In the genomic region with DNA sequence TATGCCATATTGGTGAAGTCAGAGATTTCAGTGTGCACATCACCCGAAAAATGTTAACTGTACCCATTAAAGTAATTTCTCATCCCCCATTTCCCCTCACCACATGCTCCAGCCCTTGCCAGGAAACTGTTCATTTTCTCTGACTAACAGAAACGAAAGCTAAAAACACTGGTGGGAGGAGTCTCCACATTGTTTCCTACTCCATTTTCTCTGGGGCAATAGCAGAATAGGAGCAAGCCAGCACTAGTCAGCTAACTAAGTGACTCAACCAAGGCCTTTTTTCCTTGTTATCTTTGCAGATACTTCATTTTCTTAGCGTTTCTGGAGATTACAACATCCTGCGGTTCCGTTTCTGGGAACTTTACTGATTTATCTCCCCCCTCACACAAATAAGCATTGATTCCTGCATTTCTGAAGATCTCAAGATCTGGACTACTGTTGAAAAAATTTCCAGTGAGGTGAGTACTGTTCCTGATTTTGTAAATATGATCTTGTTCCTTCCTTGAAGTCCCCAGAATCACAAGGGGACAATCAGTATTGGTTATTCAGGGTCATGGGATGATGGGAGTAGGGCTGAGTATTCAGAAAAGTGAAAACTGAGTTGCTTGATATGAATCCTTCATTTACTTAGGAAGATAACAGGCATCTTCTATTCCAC, we compare ENCODE assay signal across 9 cellular contexts. TPM values are rescaled to one million over a fixed set of nuclear protein-coding genes. Genes with fewer than 3 reads are reported as not detected.
A peak's percentile ranks its signal among the peaks of the same experiment; 100 is the strongest.
DNase-seq lines count a peak whose midpoint lies in the region; ATAC-seq, FAIRE-seq and TF ChIP-seq lines count a peak whose summit lies in the region.
"Had no signal": no experiment of that assay in that cellular context is flagged by ENCODE, and none has a peak within 500 bp of the region (broad histone marks: within the 10 kb centered on the region; RNA-seq: fewer than 3 reads in every experiment).

A gene (plus strand): TSS at position 204 of the 658 bp plus-strand sequence. CDS start 4,774 bp downstream, outside the sequence.

- no peaks in the 10 kb centered on the region for H3K27me3 Mint-ChIP-seq in activated naive CD4-positive, alpha-beta T cell treated with anti-CD3 and anti-CD28 coated beads, Interleukin-2, amount 10 ng/mL, durations not matched to agents 7 days and 5 days

- H3K4me3 Mint-ChIP-seq in activated naive CD4-positive, alpha-beta T cell treated with anti-CD3 and anti-CD28 coated beads, Interleukin-2, amount 10 ng/mL, durations not matched to agents 7 days and 5 days, result peak within 1 kb of the TSS; percentile 94

- BruUV-seq in PC-3 (replicated peaks; lab: Mats Ljungman, UMichigan), result TSS peak; percentile 82

- peak within 1 kb of the TSS; percentile 24 for H3K4me3 ChIP-seq in PC-3 (ENCODE audit: low read length)

- peaks cover 11% of the 10 kb centered on the region for H3K27me3 ChIP-seq in PC-3 (ENCODE audit: low read length)

- H3K9me3 Mint-ChIP-seq in activated naive CD4-positive, alpha-beta T cell treated with anti-CD3 and anti-CD28 coated beads, Interleukin-2, amount 10 ng/mL, durations not matched to agents 7 days and 5 days, result no peaks in the 10 kb centered on the region

- H3K27ac Mint-ChIP-seq in activated naive CD4-positive, alpha-beta T cell treated with anti-CD3 and anti-CD28 coated beads, Interleukin-2, amount 10 ng/mL, durations not matched to agents 7 days and 5 days, result peak within 1 kb of the TSS; percentile 99

- no peaks in the 10 kb centered on the region for H3K79me2 ChIP-seq in PC-3 (ENCODE audit: low read length)

- no peaks in the 10 kb centered on the region for H3K9me2 ChIP-seq in PC-3 (replicated peaks; ENCODE audit: low read length)

- POLR2A ChIA-PET in PC-3 (lab: Charles Lee; ENCODE audit: unreplicated experiment), result interaction anchor here (0.7 kb wide), 1 partner anchor 1281 kb away, joined by 4 read pairs; no protein-coding TSS in a partner anchor

- peak within 1 kb of the TSS; percentile 54 for H2AFZ ChIP-seq in PC-3 (ENCODE audit: low read length)

- H4K20me1 ChIP-seq in PC-3 (ENCODE audit: low read length), result no peaks in the 10 kb centered on the region

- TF ChIP-seq CTCF in PC-3 (conservative IDR thresholded peaks at IDR 0.05; ENCODE audit: low read depth, low read length), result no peak

- H3K4me1 Mint-ChIP-seq in activated naive CD4-positive, alpha-beta T cell treated with anti-CD3 and anti-CD28 coated beads, Interleukin-2, amount 10 ng/mL, durations not matched to agents 7 days and 5 days, result peaks cover 54% of the 10 kb centered on the region

- intact Hi-C loops in PC-3 (cut with micrococcal nuclease), result loop anchor here (1.0 to 5.0 kb wide), 2 partner anchors 10 to 47 kb away; no protein-coding TSS in a partner anchor

- H3K4me1 ChIP-seq in PC-3 (ENCODE audit: insufficient read depth, low read length), result 0 out of 2 replicates have a peak, but pooled peaks cover 3% of the 10 kb centered on the region

- H3K9ac ChIP-seq in PC-3 (ENCODE audit: low read length), result peak within 1 kb of the TSS; percentile 6

- H3K36me3 ChIP-seq in PC-3 (ENCODE audit: low read depth, low read length), result no peaks in the 10 kb centered on the region

- CTCF ChIA-PET in PC-3 (lab: Charles Lee), result no interaction called here
- CTCF ChIA-PET in activated naive CD4-positive, alpha-beta T cell treated with anti-CD3 and anti-CD28 coated beads, Interleukin-2, amount 10 ng/mL, durations not matched to agents 7 days and 5 days (lab: Charles Lee), result interaction anchor here (1.6 kb wide), 1 partner anchor 10 kb away, joined by 5 read pairs; no protein-coding TSS in a partner anchor

- H3K27ac ChIP-seq in PC-3 (ENCODE audit: low read length), result 0 out of 2 replicates have a peak within 1 kb of the TSS, but pooled peaks have one; percentile 4

- no peaks in the 10 kb centered on the region for H3F3A ChIP-seq in PC-3 (ENCODE audit: low read length, unreplicated experiment)

- no peak for FAIRE-seq in frontal cortex (lab: Jason Lieb, UNC)

- DNase-seq in stimulated activated CD4-positive, alpha-beta T cell treated with anti-CD3 and anti-CD28 coated beads, Interleukin-15, amount 100 ng/mL, for 1 hour (ENCODE audit: low read depth in 1 of 2, low spot score in 1 of 2), result peak; percentile 13 to 14
- DNase-seq in stimulated activated CD4-positive, alpha-beta T cell treated with anti-CD3 and anti-CD28 coated beads, Interleukin-12 subunit alpha, Interleukin-12 subunit beta, amount 100 ng/mL, for 4 hours, result no peak
- DNase-seq in PC-3, result peak; percentile 48
- peak; percentile 71 for DNase-seq in activated naive CD4-positive, alpha-beta T cell treated with anti-CD3 and anti-CD28 coated beads, Interleukin-2, amount 10 ng/mL, durations not matched to agents 7 days and 5 days
- DNase-seq in frontal cortex (ENCODE audit: low spot score in 2 of 2), result peak in 1 of 2 donors; percentile 32
- DNase-seq in pons (ENCODE audit: low spot score), result peak; percentile 88
- DNase-seq in SK-N-DZ (ENCODE audit: low spot score), result no peak

- H3K4me2 ChIP-seq in PC-3 (ENCODE audit: low read length), result peak within 1 kb of the TSS; percentile 38

- no peaks in the 10 kb centered on the region for H3K9me3 ChIP-seq in PC-3 (ENCODE audit: low read length)

- peak; percentile 50 for ATAC-seq in HG03025 (IDR thresholded peaks at IDR 0.05; ENCODE audit: low FRiP score, unreplicated experiment)
- ATAC-seq in PC-3, result peak; percentile 90
- ATAC-seq: HCT116 had no signal

- peaks cover 46% of the 10 kb centered on the region for H3K36me3 Mint-ChIP-seq in activated naive CD4-positive, alpha-beta T cell treated with anti-CD3 and anti-CD28 coated beads, Interleukin-2, amount 10 ng/mL, durations not matched to agents 7 days and 5 days

RNA-seq across cellular contexts. Expression of the gene that starts here (rescaled TPM):
- 0.98 and 1.3 TPM in 2 replicates for total RNA-seq in PC-3 (2014; rRNA removed)
- 15.5 TPM for total RNA-seq in frontal cortex
- polyA plus RNA-seq in SK-N-DZ (2014; cell fraction: cytosol; rRNA removed), result 0.30 and 0.88 TPM in 2 replicates
- polyA plus RNA-seq in SK-N-DZ (2014; cell fraction: nucleus; rRNA removed), result 0.91 and 1.1 TPM in 2 replicates

Comparison
In these comparisons a context has a peak if more than half of its experiments do, and no peak if none do; other contexts are left out.
1. DNase-seq: peak in stimulated activated CD4-positive, alpha-beta T cell treated with anti-CD3 and anti-CD28 coated beads, Interleukin-15, amount 100 ng/mL, for 1 hour (2 of 2), PC-3 (single experiment), activated naive CD4-positive, alpha-beta T cell treated with anti-CD3 and anti-CD28 coated beads, Interleukin-2, amount 10 ng/mL, durations not matched to agents 7 days and 5 days (single experiment) and pons (single experiment); none in stimulated activated CD4-positive, alpha-beta T cell treated with anti-CD3 and anti-CD28 coated beads, Interleukin-12 subunit alpha, Interleukin-12 subunit beta, amount 100 ng/mL, for 4 hours (single experiment) and SK-N-DZ (single experiment).